1 cellular context compared by ENCODE assay signal in the genomic region with DNA sequence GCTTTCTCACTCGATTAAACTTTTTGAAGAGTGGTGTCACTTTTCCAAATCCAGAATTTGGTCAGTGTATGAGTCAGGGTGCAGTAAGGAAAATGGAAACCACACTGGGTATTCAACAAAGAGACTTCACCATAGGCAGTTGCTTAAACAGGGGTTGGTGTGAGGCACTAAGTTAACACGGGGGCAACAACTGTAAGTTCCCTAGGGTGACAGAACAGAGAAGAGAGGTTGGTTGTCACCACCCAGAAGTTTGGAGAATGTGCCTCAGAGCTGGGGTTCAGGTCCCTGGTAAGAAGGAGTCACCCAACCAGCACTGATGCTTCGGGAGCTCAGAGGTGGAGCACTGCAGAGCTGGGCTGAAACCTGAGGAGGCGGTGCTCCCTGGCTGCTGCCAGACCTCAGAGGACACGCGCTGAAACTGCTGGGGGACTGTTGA.
TF ChIP-seq lines count a peak whose summit lies in the region.

No MANE protein-coding gene starts in this region.

TF ChIP-seq in GM23338, 12 proteins besides CTCF, POLR2A, EP300 and RAD21 (continued from another document):
- TF ChIP-seq, protein P1, sequence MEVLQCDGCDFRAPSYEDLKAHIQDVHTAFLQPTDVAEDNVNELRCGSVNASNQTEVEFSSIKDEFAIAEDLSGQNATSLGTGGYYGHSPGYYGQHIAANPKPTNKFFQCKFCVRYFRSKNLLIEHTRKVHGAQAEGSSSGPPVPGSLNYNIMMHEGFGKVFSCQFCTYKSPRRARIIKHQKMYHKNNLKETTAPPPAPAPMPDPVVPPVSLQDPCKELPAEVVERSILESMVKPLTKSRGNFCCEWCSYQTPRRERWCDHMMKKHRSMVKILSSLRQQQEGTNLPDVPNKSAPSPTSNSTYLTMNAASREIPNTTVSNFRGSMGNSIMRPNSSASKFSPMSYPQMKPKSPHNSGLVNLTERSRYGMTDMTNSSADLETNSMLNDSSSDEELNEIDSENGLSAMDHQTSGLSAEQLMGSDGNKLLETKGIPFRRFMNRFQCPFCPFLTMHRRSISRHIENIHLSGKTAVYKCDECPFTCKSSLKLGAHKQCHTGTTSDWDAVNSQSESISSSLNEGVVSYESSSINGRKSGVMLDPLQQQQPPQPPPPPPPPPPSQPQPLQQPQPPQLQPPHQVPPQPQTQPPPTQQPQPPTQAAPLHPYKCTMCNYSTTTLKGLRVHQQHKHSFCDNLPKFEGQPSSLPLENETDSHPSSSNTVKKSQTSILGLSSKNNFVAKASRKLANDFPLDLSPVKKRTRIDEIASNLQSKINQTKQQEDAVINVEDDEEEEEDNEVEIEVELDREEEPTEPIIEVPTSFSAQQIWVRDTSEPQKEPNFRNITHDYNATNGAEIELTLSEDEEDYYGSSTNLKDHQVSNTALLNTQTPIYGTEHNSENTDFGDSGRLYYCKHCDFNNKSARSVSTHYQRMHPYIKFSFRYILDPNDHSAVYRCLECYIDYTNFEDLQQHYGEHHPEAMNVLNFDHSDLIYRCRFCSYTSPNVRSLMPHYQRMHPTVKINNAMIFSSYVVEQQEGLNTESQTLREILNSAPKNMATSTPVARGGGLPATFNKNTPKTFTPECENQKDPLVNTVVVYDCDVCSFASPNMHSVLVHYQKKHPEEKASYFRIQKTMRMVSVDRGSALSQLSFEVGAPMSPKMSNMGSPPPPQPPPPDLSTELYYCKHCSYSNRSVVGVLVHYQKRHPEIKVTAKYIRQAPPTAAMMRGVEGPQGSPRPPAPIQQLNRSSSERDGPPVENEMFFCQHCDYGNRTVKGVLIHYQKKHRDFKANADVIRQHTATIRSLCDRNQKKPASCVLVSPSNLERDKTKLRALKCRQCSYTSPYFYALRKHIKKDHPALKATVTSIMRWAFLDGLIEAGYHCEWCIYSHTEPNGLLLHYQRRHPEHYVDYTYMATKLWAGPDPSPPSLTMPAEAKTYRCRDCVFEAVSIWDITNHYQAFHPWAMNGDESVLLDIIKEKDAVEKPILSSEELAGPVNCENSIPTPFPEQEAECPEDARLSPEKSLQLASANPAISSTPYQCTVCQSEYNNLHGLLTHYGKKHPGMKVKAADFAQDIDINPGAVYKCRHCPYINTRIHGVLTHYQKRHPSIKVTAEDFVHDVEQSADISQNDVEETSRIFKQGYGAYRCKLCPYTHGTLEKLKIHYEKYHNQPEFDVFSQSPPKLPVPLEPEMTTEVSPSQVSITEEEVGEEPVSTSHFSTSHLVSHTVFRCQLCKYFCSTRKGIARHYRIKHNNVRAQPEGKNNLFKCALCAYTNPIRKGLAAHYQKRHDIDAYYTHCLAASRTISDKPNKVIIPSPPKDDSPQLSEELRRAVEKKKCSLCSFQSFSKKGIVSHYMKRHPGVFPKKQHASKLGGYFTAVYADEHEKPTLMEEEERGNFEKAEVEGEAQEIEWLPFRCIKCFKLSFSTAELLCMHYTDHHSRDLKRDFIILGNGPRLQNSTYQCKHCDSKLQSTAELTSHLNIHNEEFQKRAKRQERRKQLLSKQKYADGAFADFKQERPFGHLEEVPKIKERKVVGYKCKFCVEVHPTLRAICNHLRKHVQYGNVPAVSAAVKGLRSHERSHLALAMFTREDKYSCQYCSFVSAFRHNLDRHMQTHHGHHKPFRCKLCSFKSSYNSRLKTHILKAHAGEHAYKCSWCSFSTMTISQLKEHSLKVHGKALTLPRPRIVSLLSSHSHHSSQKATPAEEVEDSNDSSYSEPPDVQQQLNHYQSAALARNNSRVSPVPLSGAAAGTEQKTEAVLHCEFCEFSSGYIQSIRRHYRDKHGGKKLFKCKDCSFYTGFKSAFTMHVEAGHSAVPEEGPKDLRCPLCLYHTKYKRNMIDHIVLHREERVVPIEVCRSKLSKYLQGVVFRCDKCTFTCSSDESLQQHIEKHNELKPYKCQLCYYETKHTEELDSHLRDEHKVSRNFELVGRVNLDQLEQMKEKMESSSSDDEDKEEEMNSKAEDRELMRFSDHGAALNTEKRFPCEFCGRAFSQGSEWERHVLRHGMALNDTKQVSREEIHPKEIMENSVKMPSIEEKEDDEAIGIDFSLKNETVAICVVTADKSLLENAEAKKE (CRISPR knock-in tag; IDR thresholded peaks at IDR 0.05) = no peak
- no peak for TF ChIP-seq JUNB (IDR thresholded peaks at IDR 0.05; ENCODE audit: unreplicated experiment)
- no peak for TF ChIP-seq EZH2 (IDR thresholded peaks at IDR 0.05; ENCODE audit: low read depth, unreplicated experiment)
- no peak for TF ChIP-seq ZNF331 (CRISPR knock-in tag; IDR thresholded peaks at IDR 0.05; ENCODE audit: low read depth)
- no peak for TF ChIP-seq CREB1 (CRISPR knock-in tag; IDR thresholded peaks at IDR 0.05; ENCODE audit: low read depth)
- no peak for TF ChIP-seq STAT1 (IDR thresholded peaks at IDR 0.05; ENCODE audit: unreplicated experiment)
- no peak for TF ChIP-seq ZNF114 (CRISPR knock-in tag; IDR thresholded peaks at IDR 0.05)
- TF ChIP-seq, protein P2, sequence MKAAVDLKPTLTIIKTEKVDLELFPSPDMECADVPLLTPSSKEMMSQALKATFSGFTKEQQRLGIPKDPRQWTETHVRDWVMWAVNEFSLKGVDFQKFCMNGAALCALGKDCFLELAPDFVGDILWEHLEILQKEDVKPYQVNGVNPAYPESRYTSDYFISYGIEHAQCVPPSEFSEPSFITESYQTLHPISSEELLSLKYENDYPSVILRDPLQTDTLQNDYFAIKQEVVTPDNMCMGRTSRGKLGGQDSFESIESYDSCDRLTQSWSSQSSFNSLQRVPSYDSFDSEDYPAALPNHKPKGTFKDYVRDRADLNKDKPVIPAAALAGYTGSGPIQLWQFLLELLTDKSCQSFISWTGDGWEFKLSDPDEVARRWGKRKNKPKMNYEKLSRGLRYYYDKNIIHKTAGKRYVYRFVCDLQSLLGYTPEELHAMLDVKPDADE (IDR thresholded peaks at IDR 0.05) = no peak
- no peak for TF ChIP-seq POLR2AphosphoS5 (IDR thresholded peaks at IDR 0.05; ENCODE audit: low read depth)
